In the genomic region with DNA sequence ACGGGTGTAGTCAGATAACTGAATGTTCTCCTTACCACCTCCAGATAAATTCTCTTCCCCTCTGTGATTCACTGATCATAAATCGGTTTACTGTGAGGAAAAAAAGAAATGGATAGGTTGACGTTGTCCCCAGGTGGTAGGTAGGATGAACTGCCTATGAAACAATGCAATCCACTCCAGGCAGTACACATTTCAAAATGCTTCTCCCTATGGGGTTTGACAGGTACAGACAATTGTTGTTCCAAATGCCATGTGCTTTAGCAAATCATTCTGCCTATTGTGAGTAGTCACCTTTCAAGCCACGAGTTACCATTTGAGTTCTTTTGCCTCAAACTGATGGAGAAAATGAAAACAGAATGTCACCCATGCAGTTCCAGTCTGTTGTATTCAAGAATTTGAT, we compare ENCODE assay signal across 9 cellular contexts. TPM values are rescaled to one million over a fixed set of nuclear protein-coding genes. Genes with fewer than 3 reads are reported as not detected.
A peak's percentile ranks its signal among the peaks of the same experiment; 100 is the strongest.
DNase-seq lines count a peak whose midpoint lies in the region; ATAC-seq and TF ChIP-seq lines count a peak whose summit lies in the region.
"Had no signal": no experiment of that assay in that cellular context is flagged by ENCODE, and none has a peak within 500 bp of the region (broad histone marks: within the 10 kb centered on the region; RNA-seq: fewer than 3 reads in every experiment).

No MANE protein-coding gene starts in this region.

- H3K27ac ChIP-seq in C4-2B = no peak overlapping the region
- no peak overlapping the region for H3K27ac ChIP-seq in lower lobe of right lung
- no peak overlapping the region for H3K27ac ChIP-seq in aorta (ENCODE audit: low read depth in 1 of 2, low read length in 2 of 2)

- H3K4me3 Mint-ChIP-seq in activated naive CD8-positive, alpha-beta T cell treated with anti-CD3 and anti-CD28 coated beads, Interleukin-2, amount 50 U/mL, for 24 hours = no peak overlapping the region

- no peak overlapping the region for H3K4me3 ChIP-seq in lower lobe of right lung
- no peak overlapping the region for H3K4me3 ChIP-seq in aorta (ENCODE audit: low read length in 2 of 2)

- no peaks in the 10 kb centered on the region for H3K4me1 Mint-ChIP-seq in activated naive CD8-positive, alpha-beta T cell treated with anti-CD3 and anti-CD28 coated beads, Interleukin-2, amount 50 U/mL, for 24 hours

- no peak overlapping the region for H3K27ac Mint-ChIP-seq in activated naive CD8-positive, alpha-beta T cell treated with anti-CD3 and anti-CD28 coated beads, Interleukin-2, amount 50 U/mL, for 24 hours

- no peaks in the 10 kb centered on the region for H3K36me3 ChIP-seq in lower lobe of right lung
- no peaks in the 10 kb centered on the region for H3K36me3 ChIP-seq in aorta (ENCODE audit: control insufficient read depth in 1 of 2, insufficient read depth in 2 of 2, low read length in 1 of 2)

- ATAC-seq in activated naive CD8-positive, alpha-beta T cell treated with anti-CD3 and anti-CD28 coated beads, Interleukin-2, amount 50 U/mL, for 24 hours = peak; percentile 33
- ATAC-seq in lower lobe of right lung (no peak), aorta (ENCODE audit: low FRiP score) (no peak)

- DNase-seq in HCEC 1CT (peak; percentile 47), lower lobe of right lung (no peak), dedifferentiated amniotic fluid mesenchymal stem cell (ENCODE audit: extremely low spot score) (no peak), aorta (no peak)
- DNase-seq in activated naive CD8-positive, alpha-beta T cell treated with anti-CD3 and anti-CD28 coated beads, Interleukin-2, amount 50 U/mL, for 24 hours = no peak
- no peak for DNase-seq in stimulated activated CD4-positive, alpha-beta T cell treated with anti-CD3 and anti-CD28 coated beads, Interleukin-12 subunit alpha, Interleukin-12 subunit beta, amount 100 ng/mL, for 4 hours
- DNase-seq in activated T-cell treated with anti-CD3 and anti-CD28 coated beads, Interleukin-2, amount 50 U/mL, for 48 hours = no peak
- DNase-seq: NCI-H526 treated with DMSO at 0.1 percent for 48 hours had no signal

- H3K4me1 ChIP-seq in lower lobe of right lung (no peaks in the 10 kb centered on the region), aorta (ENCODE audit: control insufficient read depth in 1 of 2, insufficient read depth in 2 of 2, low read length in 2 of 2) (no peaks in the 10 kb centered on the region)

- 70 to 77% methylated on average over 4 of the region's 4 CpGs for WGBS in aorta, 2 donors

- peaks cover 6% of the 10 kb centered on the region for H3K9me3 Mint-ChIP-seq in activated naive CD8-positive, alpha-beta T cell treated with anti-CD3 and anti-CD28 coated beads, Interleukin-2, amount 50 U/mL, for 24 hours

- intact Hi-C loops in lower lobe of right lung (cut with DNase I) (loop anchor here (10.0 kb wide), 1 partner anchor 405 kb away; no protein-coding TSS in a partner anchor), aorta (cut with DNase I) (no loop called here)

- H3K27me3 Mint-ChIP-seq in activated naive CD8-positive, alpha-beta T cell treated with anti-CD3 and anti-CD28 coated beads, Interleukin-2, amount 50 U/mL, for 24 hours = no peaks in the 10 kb centered on the region

- no peaks in the 10 kb centered on the region for H3K9me3 ChIP-seq in lower lobe of right lung
- H3K9me3 ChIP-seq in aorta (ENCODE audit: control insufficient read depth, low read length) = peaks cover 2% of the 10 kb centered on the region

- H3K27me3 ChIP-seq in lower lobe of right lung (ENCODE audit: low read depth) = no peaks in the 10 kb centered on the region
- H3K27me3 ChIP-seq in aorta (ENCODE audit: control insufficient read depth in 1 of 2, insufficient read depth in 2 of 2, low read length in 1 of 2) = no peaks in the 10 kb centered on the region

- H3K36me3 Mint-ChIP-seq in activated naive CD8-positive, alpha-beta T cell treated with anti-CD3 and anti-CD28 coated beads, Interleukin-2, amount 50 U/mL, for 24 hours (ENCODE audit: low read depth) = no peaks in the 10 kb centered on the region

- TF ChIP-seq CTCF in C4-2B (conservative IDR thresholded peaks at IDR 0.05) (peak; percentile 25), lower lobe of right lung (IDR thresholded peaks at IDR 0.05) (peak; percentile 12)

RNA-seq across cellular contexts. Expression of gene VIM, which starts 21.8 kb away (rescaled TPM):
- total RNA-seq in lower lobe of right lung (1,797 TPM), aorta (1,000 to 10,000 TPM; 3,936 to 5,947 TPM)
- 1,000 to 10,000 TPM; 2,428 to 5,138 TPM for polyA plus RNA-seq in aorta

RNA-seq across cellular contexts. Expression of gene TRDMT1, which starts 48.3 kb away (rescaled TPM):
- total RNA-seq in lower lobe of right lung (7.9 TPM), aorta (10 to 100 TPM; 13.4 to 15.2 TPM)
- 1 to 10 TPM; 4.8 to 5.2 TPM for polyA plus RNA-seq in aorta
